ENCODE assay signal across 10 cellular contexts in the genomic region with DNA sequence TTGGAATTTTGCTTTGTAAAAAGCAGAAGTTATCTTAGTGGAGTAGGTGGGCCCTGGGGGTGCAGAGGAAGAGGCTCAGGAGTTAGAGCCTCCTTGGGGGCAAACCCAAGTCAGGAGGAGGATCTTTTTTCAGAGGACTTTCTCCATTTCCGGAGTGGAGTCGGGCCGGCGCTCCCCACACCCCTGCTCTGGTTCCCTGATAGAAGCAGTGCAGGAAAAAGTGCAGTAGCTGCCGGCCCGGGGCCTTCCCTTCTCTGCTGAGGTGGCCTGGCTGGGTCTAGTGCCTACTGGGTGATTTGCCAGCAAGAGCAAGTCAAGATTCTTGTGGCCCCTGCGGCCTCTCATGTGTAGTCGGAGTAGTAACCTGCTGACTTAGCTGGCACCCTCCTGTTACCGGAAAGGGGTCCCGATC.
DNase-seq lines count a peak whose midpoint lies in the region; ATAC-seq and TF ChIP-seq lines count a peak whose summit lies in the region.
"Had no signal": no experiment of that assay in that cellular context is flagged by ENCODE, and none has a peak within 500 bp of the region (broad histone marks: within the 10 kb centered on the region; RNA-seq: fewer than 3 reads in every experiment).

No MANE protein-coding gene starts in this region.

- no peaks in the 10 kb centered on the region for H3K4me1 Mint-ChIP-seq in activated naive CD4-positive, alpha-beta T cell treated with anti-CD3 and anti-CD28 coated beads for 36 hours (ENCODE audit: low read depth)

- no peak overlapping the region for H3K4me3 Mint-ChIP-seq in activated naive CD4-positive, alpha-beta T cell treated with anti-CD3 and anti-CD28 coated beads for 36 hours

- intact Hi-C loops in adrenal gland (cut with DNase I): no loop called here
- intact Hi-C loops in activated naive CD4-positive, alpha-beta T cell treated with anti-CD3 and anti-CD28 coated beads for 36 hours (cut with micrococcal nuclease): no loop called here
- intact Hi-C loops in gastrocnemius medialis (cut with DNase I; ENCODE audit: low total_unique reads): no loop called here

- peak; percentile 27 for TF ChIP-seq POLR2A in NB4 (IDR thresholded peaks at IDR 0.05; ENCODE audit: extremely low read depth, insufficient read length)
- no peak for TF ChIP-seq POLR2A in adrenal gland (IDR thresholded peaks at IDR 0.05)
- no peak for TF ChIP-seq POLR2A in gastrocnemius medialis (IDR thresholded peaks at IDR 0.05)

- no peaks in the 10 kb centered on the region for H3K36me3 Mint-ChIP-seq in activated naive CD4-positive, alpha-beta T cell treated with anti-CD3 and anti-CD28 coated beads for 36 hours (ENCODE audit: low read depth)

- ATAC-seq in gastrocnemius medialis: no peak

- 54 to 68% (median 62%) methylated on average over 10 of the region's 10 CpGs for WGBS in adrenal gland, 4 donors

- H3K9me3 Mint-ChIP-seq in activated naive CD4-positive, alpha-beta T cell treated with anti-CD3 and anti-CD28 coated beads for 36 hours: no peaks in the 10 kb centered on the region

- H3K27me3 Mint-ChIP-seq in activated naive CD4-positive, alpha-beta T cell treated with anti-CD3 and anti-CD28 coated beads for 36 hours (ENCODE audit: low read depth): peaks cover 4% of the 10 kb centered on the region

- in situ Hi-C loops in gastrocnemius medialis (cut with MboI; ENCODE audit: low sequenced_read_pairs in 4 of 4): no loop called here

- H3K27ac Mint-ChIP-seq in activated naive CD4-positive, alpha-beta T cell treated with anti-CD3 and anti-CD28 coated beads for 36 hours: no peak overlapping the region

- DNase-seq in NB4 (ENCODE audit: low read depth) (peak; percentile 89), adrenal gland (peak in 5 of 7 donors; percentile 12 to 55 (median 35)), iPS-NIHi11 (ENCODE audit: low spot score) (peak; percentile 55), AG20443 (ENCODE audit: low spot score) (no peak), gastrocnemius medialis (no peak)
- peak; percentile 16 for DNase-seq in stimulated activated CD8-positive, alpha-beta memory T cell treated with anti-CD3 and anti-CD28 coated beads, Interleukin-4, amount 100 ng/mL, for 48 hours
- no peak for DNase-seq in activated naive CD4-positive, alpha-beta T cell treated with anti-CD3 and anti-CD28 coated beads for 36 hours
- DNase-seq: dermis blood vessel endothelial cell, T-helper 1 cell had no signal

- TF ChIP-seq CTCF in NB4 (IDR thresholded peaks at IDR 0.05; ENCODE audit: low read depth, low read length) (no peak), adrenal gland (IDR thresholded peaks at IDR 0.05) (no peak), gastrocnemius medialis (IDR thresholded peaks at IDR 0.05 in 4 of 5, conservative IDR thresholded peaks at IDR 0.05 in 1 of 5) (no peak)

- H3K27ac ChIP-seq in adrenal gland (peak overlapping the region in 4 of 5 donors; percentile 1 to 62 (median 34)), gastrocnemius medialis (no peak overlapping the region)
- H3K27ac ChIP-seq: parathyroid adenoma had no signal

- peaks cover 17 to 18% of the 10 kb centered on the region in 2 donors for H3K4me1 ChIP-seq in adrenal gland (replicated peaks in 1 of 2)
- H3K4me1 ChIP-seq in gastrocnemius medialis: no peaks in the 10 kb centered on the region
- H3K4me1 ChIP-seq: parathyroid adenoma had no signal

- no peaks in the 10 kb centered on the region for H3K9me3 ChIP-seq in adrenal gland (replicated peaks in 1 of 3)
- H3K9me3 ChIP-seq in gastrocnemius medialis: no peaks in the 10 kb centered on the region

- H3K27me3 ChIP-seq in adrenal gland (no peaks in the 10 kb centered on the region), gastrocnemius medialis (no peaks in the 10 kb centered on the region)

- peak overlapping the region; percentile 46 for H3K4me3 ChIP-seq in NB4 (ENCODE audit: low read depth, low read length)
- H3K4me3 ChIP-seq in adrenal gland: no peak overlapping the region
- H3K4me3 ChIP-seq in gastrocnemius medialis: no peak overlapping the region

- CTCF ChIA-PET in activated naive CD4-positive, alpha-beta T cell treated with anti-CD3 and anti-CD28 coated beads for 36 hours (lab: Charles Lee): no interaction called here

- H3K36me3 ChIP-seq in adrenal gland (replicated peaks in 1 of 2): no peaks in the 10 kb centered on the region
- H3K36me3 ChIP-seq in gastrocnemius medialis: no peaks in the 10 kb centered on the region

Comparison
In these comparisons a context has a peak if more than half of its experiments do, and no peak if none do; other contexts are left out.
1. DNase-seq: peak in NB4 (single experiment), adrenal gland (5 of 7), iPS-NIHi11 (single experiment) and stimulated activated CD8-positive, alpha-beta memory T cell treated with anti-CD3 and anti-CD28 coated beads, Interleukin-4, amount 100 ng/mL, for 48 hours (single experiment); none in AG20443 (single experiment), activated naive CD4-positive, alpha-beta T cell treated with anti-CD3 and anti-CD28 coated beads for 36 hours (single experiment) and gastrocnemius medialis (0 of 2).
2. H3K27ac ChIP-seq: peak in adrenal gland (4 of 5); none in gastrocnemius medialis (0 of 4).